Comparison of ENCODE assay signal across 10 cellular contexts in genomic region chr11:75625970-75626691, GRCh38. TPM values are rescaled to one million over a fixed set of nuclear protein-coding genes. Genes with fewer than 3 reads are reported as not detected.
A peak's percentile ranks its signal among the peaks of the same experiment; 100 is the strongest.
DNase-seq lines count a peak whose midpoint lies in the region; ATAC-seq and TF ChIP-seq lines count a peak whose summit lies in the region.
"Had no signal": no experiment of that assay in that cellular context is flagged by ENCODE, and none has a peak within 500 bp of the region (broad histone marks: within the 10 kb centered on the region; RNA-seq: fewer than 3 reads in every experiment).

No MANE protein-coding gene starts in this region.

- no peaks in the 10 kb centered on the region for H3K27me3 ChIP-seq in smooth muscle cell (ENCODE audit: low read depth)

- H3K4me1 ChIP-seq in smooth muscle cell (ENCODE audit: low read depth): peaks cover 19% of the 10 kb centered on the region
- H3K4me1 ChIP-seq: parathyroid adenoma had no signal

- H3K9ac ChIP-seq in smooth muscle cell (ENCODE audit: low read depth): no peak overlapping the region
- H3K9ac ChIP-seq: parathyroid adenoma had no signal

- no peaks in the 10 kb centered on the region for H3K79me2 ChIP-seq in smooth muscle cell (ENCODE audit: low read depth)
- H3K79me2 ChIP-seq: parathyroid adenoma had no signal

- H3K36me3 ChIP-seq in smooth muscle cell (ENCODE audit: low read depth): no peaks in the 10 kb centered on the region

- CTCF ChIA-PET in RWPE1 (lab: Yijun Ruan, JAX): no interaction called here

- no peaks in the 10 kb centered on the region for H4K20me1 ChIP-seq in smooth muscle cell (ENCODE audit: low read depth)

- peak overlapping the region; percentile 13 for H3K4me2 ChIP-seq in smooth muscle cell

- DNase-seq in GM04503 (ENCODE audit: low read depth): peak; percentile 45
- DNase-seq in RWPE1 (ENCODE audit: low spot score): peak; percentile 66
- DNase-seq in fibroblast of pulmonary artery (ENCODE audit: low read depth): peak; percentile 77
- no peak for DNase-seq in smooth muscle cell (lab: John Stamatoyannopoulos, UW; ENCODE audit: unreplicated experiment)
- DNase-seq in anterior cingulate cortex (lab: John Stamatoyannopoulos, UW): no peak
- DNase-seq in left lobe of liver (ENCODE audit: low spot score): no peak
- DNase-seq: activated CD8-positive, alpha-beta memory T cell treated with anti-CD3 and anti-CD28 coated beads, Interleukin-2, amount 10 ng/mL, durations not matched to agents 7 days and 5 days had no signal

- ATAC-seq in HG02798 (IDR thresholded peaks at IDR 0.05; ENCODE audit: poor library complexity, unreplicated experiment) (no peak), HG03045 (IDR thresholded peaks at IDR 0.05; ENCODE audit: unreplicated experiment) (no peak), left lobe of liver (no peak)
- ATAC-seq: activated CD8-positive, alpha-beta memory T cell treated with anti-CD3 and anti-CD28 coated beads, Interleukin-2, amount 10 ng/mL, durations not matched to agents 7 days and 5 days had no signal

- H3K9me3 ChIP-seq in smooth muscle cell (replicated peaks; ENCODE audit: low read depth): no peaks in the 10 kb centered on the region

- TF ChIP-seq CTCF in RWPE1 (conservative IDR thresholded peaks at IDR 0.05; ENCODE audit: low read depth) (no peak), fibroblast of pulmonary artery (IDR thresholded peaks at IDR 0.05; ENCODE audit: low read length, missing control alignments) (no peak), smooth muscle cell (IDR thresholded peaks at IDR 0.05; ENCODE audit: borderline replicate concordance, insufficient read depth, poor library complexity, severe bottlenecking) (no peak)

- H3K27ac ChIP-seq in RWPE1 (no peak overlapping the region), smooth muscle cell (ENCODE audit: low read depth) (peak overlapping the region; percentile 79)
- H3K27ac ChIP-seq: parathyroid adenoma had no signal

- POLR2A ChIA-PET in RWPE1 (lab: Yijun Ruan, JAX; ENCODE audit: low non-redundant PET): no interaction called here

- H2AFZ ChIP-seq in smooth muscle cell (ENCODE audit: low read depth): no peak overlapping the region
- H2AFZ ChIP-seq: parathyroid adenoma had no signal

- 50% methylated on average over 7 of the region's 7 CpGs for WGBS in smooth muscle cell (ENCODE audit: low lambda C conversion rate)

- H3F3A ChIP-seq in smooth muscle cell (ENCODE audit: low read depth): no peaks in the 10 kb centered on the region

- H3K4me3 ChIP-seq in fibroblast of pulmonary artery (replicated peaks; ENCODE audit: low read depth, low read length) (no peak overlapping the region), smooth muscle cell (no peak overlapping the region)

RNA-seq across cellular contexts. Expression of gene MAP6, which starts 42.7 kb away (rescaled TPM):
- total RNA-seq in smooth muscle cell (0.09 and 0.22 TPM in 2 replicates), left lobe of liver (0.33 TPM)
- 0.43 and 0.47 TPM in 2 replicates for polyA plus RNA-seq in smooth muscle cell

Comparison
In these comparisons a context has a peak if more than half of its experiments do, and no peak if none do; other contexts are left out.
1. DNase-seq: peak in GM04503 (single experiment), RWPE1 (single experiment) and fibroblast of pulmonary artery (single experiment); none in smooth muscle cell (single experiment), anterior cingulate cortex (0 of 58) and left lobe of liver (single experiment).